Comparison of ENCODE assay signal across 8 cellular contexts in genomic region chr1:221839794-221840395, GRCh38.
DNase-seq lines count a peak whose midpoint lies in the region; TF ChIP-seq lines count a peak whose summit lies in the region.

No MANE protein-coding gene starts in this region.

- H3K4me1 ChIP-seq in left ventricle myocardium inferior: peaks cover 4% of the 10 kb centered on the region

- H3K4me3 Mint-ChIP-seq in activated T-helper 1 cell treated with anti-CD3 and anti-CD28 coated beads, Interleukin-12 subunit alpha, Interleukin-12 subunit beta, Interleukin-2, Interleukin-4 antibody, amounts not matched to agents 30 ng/mL and 10 ng/mL and 1 ng/mL, durations not matched to agents 14 hours and 24 hours and 36 hours: no peak overlapping the region
- no peak overlapping the region for H3K4me3 Mint-ChIP-seq in nephron progenitor cell

- peak overlapping the region; percentile 78 for H3K27ac ChIP-seq in left ventricle myocardium inferior (replicated peaks)

- TF ChIP-seq CTCF in left ventricle myocardium inferior (IDR thresholded peaks at IDR 0.05; ENCODE audit: borderline replicate concordance) (no peak), nephron progenitor cell (IDR thresholded peaks at IDR 0.05) (no peak)

- H3K4me1 Mint-ChIP-seq in activated T-helper 1 cell treated with anti-CD3 and anti-CD28 coated beads, Interleukin-12 subunit alpha, Interleukin-12 subunit beta, Interleukin-2, Interleukin-4 antibody, amounts not matched to agents 30 ng/mL and 10 ng/mL and 1 ng/mL, durations not matched to agents 14 hours and 24 hours and 36 hours (ENCODE audit: low read depth): peaks cover 57% of the 10 kb centered on the region
- H3K4me1 Mint-ChIP-seq in nephron progenitor cell: peaks cover 8% of the 10 kb centered on the region

- H3K27ac Mint-ChIP-seq in activated T-helper 1 cell treated with anti-CD3 and anti-CD28 coated beads, Interleukin-12 subunit alpha, Interleukin-12 subunit beta, Interleukin-2, Interleukin-4 antibody, amounts not matched to agents 30 ng/mL and 10 ng/mL and 1 ng/mL, durations not matched to agents 14 hours and 24 hours and 36 hours: peak overlapping the region; percentile 64
- H3K27ac Mint-ChIP-seq in nephron progenitor cell: no peak overlapping the region

- H3K36me3 ChIP-seq in left ventricle myocardium inferior: no peaks in the 10 kb centered on the region

- no peak overlapping the region for H3K4me3 ChIP-seq in left ventricle myocardium inferior

- DNase-seq in ELR (ENCODE audit: low read depth) (peak; percentile 98), H4 (ENCODE audit: low spot score) (peak; percentile 91), NCI-H460 (ENCODE audit: extremely low read depth, low read depth) (peak; percentile 94), left ventricle myocardium inferior (peak; percentile 72), NCI-H748 treated with DMSO at 0.1 percent for 48 hours (lab: John Stamatoyannopoulos, UW) (no peak), nephron progenitor cell (no peak)
- DNase-seq in activated T-helper 1 cell treated with anti-CD3 and anti-CD28 coated beads, Interleukin-12 subunit alpha, Interleukin-12 subunit beta, Interleukin-2, Interleukin-4 antibody, amounts not matched to agents 30 ng/mL and 10 ng/mL and 1 ng/mL, durations not matched to agents 14 hours and 24 hours and 36 hours (ENCODE audit: low spot score): peak; percentile 26
- peak; percentile 53 to 74 (median 56) for DNase-seq in stimulated activated CD4-positive, alpha-beta T cell treated with anti-CD3 and anti-CD28 coated beads, TNF-alpha, amount 100 ng/mL, for 48 hours (ENCODE audit: low read depth in 3 of 3)

- H3K9me3 Mint-ChIP-seq in activated T-helper 1 cell treated with anti-CD3 and anti-CD28 coated beads, Interleukin-12 subunit alpha, Interleukin-12 subunit beta, Interleukin-2, Interleukin-4 antibody, amounts not matched to agents 30 ng/mL and 10 ng/mL and 1 ng/mL, durations not matched to agents 14 hours and 24 hours and 36 hours: no peaks in the 10 kb centered on the region
- H3K9me3 Mint-ChIP-seq in nephron progenitor cell: peaks cover 4% of the 10 kb centered on the region

- no peaks in the 10 kb centered on the region for H3K27me3 ChIP-seq in left ventricle myocardium inferior (ENCODE audit: low read depth)

- peaks cover 4% of the 10 kb centered on the region for H3K36me3 Mint-ChIP-seq in activated T-helper 1 cell treated with anti-CD3 and anti-CD28 coated beads, Interleukin-12 subunit alpha, Interleukin-12 subunit beta, Interleukin-2, Interleukin-4 antibody, amounts not matched to agents 30 ng/mL and 10 ng/mL and 1 ng/mL, durations not matched to agents 14 hours and 24 hours and 36 hours (ENCODE audit: low read depth)
- H3K36me3 Mint-ChIP-seq in nephron progenitor cell (ENCODE audit: low read depth): no peaks in the 10 kb centered on the region

- H3K9me3 ChIP-seq in left ventricle myocardium inferior (replicated peaks): no peaks in the 10 kb centered on the region

- H3K27me3 Mint-ChIP-seq in activated T-helper 1 cell treated with anti-CD3 and anti-CD28 coated beads, Interleukin-12 subunit alpha, Interleukin-12 subunit beta, Interleukin-2, Interleukin-4 antibody, amounts not matched to agents 30 ng/mL and 10 ng/mL and 1 ng/mL, durations not matched to agents 14 hours and 24 hours and 36 hours (ENCODE audit: insufficient read depth): peaks cover 2% of the 10 kb centered on the region
- H3K27me3 Mint-ChIP-seq in nephron progenitor cell (ENCODE audit: low read depth, poor library complexity): peaks cover 3% of the 10 kb centered on the region

- intact Hi-C loops in activated T-helper 1 cell treated with anti-CD3 and anti-CD28 coated beads, Interleukin-12 subunit alpha, Interleukin-12 subunit beta, Interleukin-2, Interleukin-4 antibody, amounts not matched to agents 30 ng/mL and 10 ng/mL and 1 ng/mL, durations not matched to agents 14 hours and 24 hours and 36 hours (cut with micrococcal nuclease): loop anchor here (1.0 to 2.0 kb wide), 2 partner anchors 15 to 98 kb away; partner anchors contain the start of gene DUSP10
- intact Hi-C loops in left ventricle myocardium inferior (cut with micrococcal nuclease): no loop called here

Comparison
In these comparisons a context has a peak if more than half of its experiments do, and no peak if none do; other contexts are left out.
1. DNase-seq: peak in ELR (single experiment), H4 (single experiment), NCI-H460 (single experiment), activated T-helper 1 cell treated with anti-CD3 and anti-CD28 coated beads, Interleukin-12 subunit alpha, Interleukin-12 subunit beta, Interleukin-2, Interleukin-4 antibody, amounts not matched to agents 30 ng/mL and 10 ng/mL and 1 ng/mL, durations not matched to agents 14 hours and 24 hours and 36 hours (single experiment), left ventricle myocardium inferior (single experiment) and stimulated activated CD4-positive, alpha-beta T cell treated with anti-CD3 and anti-CD28 coated beads, TNF-alpha, amount 100 ng/mL, for 48 hours (3 of 3); none in NCI-H748 treated with DMSO at 0.1 percent for 48 hours (single experiment) and nephron progenitor cell (single experiment).